1 cellular context compared by ENCODE assay signal in genomic region chrX:55451125-55451524, GRCh38.
TF ChIP-seq lines count a peak whose summit lies in the region.

No MANE protein-coding gene starts in this region.

TF ChIP-seq in GM23338, 12 proteins besides CTCF, POLR2A, EP300 and RAD21 (continued from another document):
- TF ChIP-seq ZNF462 (CRISPR knock-in tag; IDR thresholded peaks at IDR 0.05) = no peak
- no peak for TF ChIP-seq ETS1 (IDR thresholded peaks at IDR 0.05)
- no peak for TF ChIP-seq ZNF331 (CRISPR knock-in tag; IDR thresholded peaks at IDR 0.05; ENCODE audit: low read depth)
- no peak for TF ChIP-seq REST (IDR thresholded peaks at IDR 0.05; ENCODE audit: unreplicated experiment)
- TF ChIP-seq NANOG (IDR thresholded peaks at IDR 0.05; ENCODE audit: borderline replicate concordance) = no peak
TF ChIP-seq in GM23338: peak in this region for 0.
